9 cellular contexts compared by ENCODE assay signal in genomic region chr4:52052475-52052780, GRCh38. TPM values are rescaled to one million over a fixed set of nuclear protein-coding genes. Genes with fewer than 3 reads are reported as not detected.
DNase-seq lines count a peak whose midpoint lies in the region; ATAC-seq, FAIRE-seq and TF ChIP-seq lines count a peak whose summit lies in the region.
"Had no signal": no experiment of that assay in that cellular context is flagged by ENCODE, and none has a peak within 500 bp of the region (broad histone marks: within the 10 kb centered on the region; RNA-seq: fewer than 3 reads in every experiment).

No MANE protein-coding gene starts in this region.

- peaks cover 17% of the 10 kb centered on the region for H3K4me1 Mint-ChIP-seq in memory B cell

- H3K9me3 ChIP-seq in GM12878 (replicated peaks; ENCODE audit: control insufficient read depth, insufficient read depth, low read length), result no peaks in the 10 kb centered on the region; the same call in 2 of the 3 replicates
- H3K9me3 ChIP-seq in PC-9 (ENCODE audit: insufficient read depth, low read depth), result no peaks in the 10 kb centered on the region

- peak overlapping the region; percentile 77 for H3K4me3 Mint-ChIP-seq in memory B cell

- H3K9ac ChIP-seq in GM12878 (ENCODE audit: control insufficient read depth, insufficient read depth, low read length), result no peak overlapping the region

- H4K20me1 ChIP-seq in GM12878 (ENCODE audit: control insufficient read depth, insufficient read depth) (no peaks in the 10 kb centered on the region), PC-9 (ENCODE audit: insufficient read depth) (no peaks in the 10 kb centered on the region)

- no peak for TF ChIP-seq CTCF in GM12878 (IDR thresholded peaks at IDR 0.05 in 2 of 3, conservative IDR thresholded peaks at IDR 0.05 in 1 of 3; ENCODE audit: control insufficient read depth in 2 of 3, extremely low read depth in 1 of 3, insufficient read depth in 1 of 3, low read depth in 3 of 3, low read length in 3 of 3)
- no peak for TF ChIP-seq CTCF in PC-9 (conservative IDR thresholded peaks at IDR 0.05)

- SMC1A ChIA-PET in GM12878 (lab: Charles Lee; ENCODE audit: uncharacterized antibody, unreplicated experiment), result interaction anchor here (0.6 kb wide), 1 partner anchor 175 kb away, joined by 3 read pairs; no protein-coding TSS in a partner anchor

- H3K4me1 ChIP-seq in GM12878 (ENCODE audit: control insufficient read depth, insufficient read depth, low read length) (peaks cover 9% of the 10 kb centered on the region), PC-9 (replicated peaks; ENCODE audit: insufficient read depth) (no peaks in the 10 kb centered on the region)

- CTCF ChIA-PET in GM12878 (lab: Yijun Ruan, JAX), result interaction anchor here (0.8 to 1.0 kb wide), 2 partner anchors 17 to 157 kb away, joined by 3 to 4 read pairs; no protein-coding TSS in a partner anchor
- CTCF ChIA-PET in PC-9 (lab: Charles Lee), result no interaction called here

- intact Hi-C loops in GM12878 (cut with micrococcal nuclease; ENCODE audit: unreplicated experiment), result no loop called here
- intact Hi-C loops in PC-9 (cut with micrococcal nuclease; ENCODE audit: unreplicated experiment), result no loop called here

- no peak for TF ChIP-seq EP300 in GM12878 (IDR thresholded peaks at IDR 0.05; ENCODE audit: borderline replicate concordance in 1 of 2, control insufficient read depth in 1 of 2, low read depth in 2 of 2, low read length in 2 of 2)

- no peaks in the 10 kb centered on the region for H3F3A ChIP-seq in PC-9 (ENCODE audit: insufficient read depth, low read depth)

- BruUV-seq in GM12878 (replicated peaks; lab: Mats Ljungman, UMichigan) (no TSS peak), PC-9 (replicated peaks; lab: Mats Ljungman, UMichigan) (no TSS peak)

- no peaks in the 10 kb centered on the region for H3K9me3 Mint-ChIP-seq in memory B cell

- H3K4me3 ChIP-seq in GM12878 (peak overlapping the region; percentile 84), PC-9 (no peak overlapping the region)

- H3K9me2 ChIP-seq in PC-9 (ENCODE audit: insufficient read depth), result no peaks in the 10 kb centered on the region

- no peak for TF ChIP-seq RAD21 in GM12878 (IDR thresholded peaks at IDR 0.05; ENCODE audit: insufficient read depth, low read depth, low read length)

- ATAC-seq in GM18868 (IDR thresholded peaks at IDR 0.05; ENCODE audit: unreplicated experiment), result peak; percentile 66
- ATAC-seq in HG02852 (IDR thresholded peaks at IDR 0.05; ENCODE audit: unreplicated experiment), result peak; percentile 64
- ATAC-seq in GM12878, result peak; percentile 80
- ATAC-seq in memory B cell (ENCODE audit: low read depth), result peak; percentile 60

- H3K4me2 ChIP-seq in GM12878 (ENCODE audit: control insufficient read depth, insufficient read depth) (peak overlapping the region; percentile 98), PC-9 (no peak overlapping the region)

- RAD21 ChIA-PET in GM12878 (lab: Charles Lee; ENCODE audit: unreplicated experiment), result interaction anchor here (1.3 kb wide), 1 partner anchor 210 kb away, joined by 3 read pairs; the partner anchor contains the start of gene DCUN1D4

- POLR2A ChIA-PET in GM12878 (lab: Charles Lee) (no interaction called here), PC-9 (lab: Charles Lee; ENCODE audit: unreplicated experiment) (no interaction called here)

- H3K36me3 ChIP-seq in GM12878 (ENCODE audit: control insufficient read depth in 2 of 2, insufficient read depth in 2 of 2, low read length in 1 of 2) (no peaks in the 10 kb centered on the region), PC-9 (ENCODE audit: low read depth) (no peaks in the 10 kb centered on the region)

- no peak for TF ChIP-seq POLR2A in GM12878 (IDR thresholded peaks at IDR 0.05; ENCODE audit: low read depth, low read length)

- peak; percentile 13 for DNase-seq in GM12878 (ENCODE audit: low read depth, low spot score)
- no peak for DNase-seq in memory B cell (ENCODE audit: low spot score in 2 of 2)
- no peak for DNase-seq in islet precursor cell
- DNase-seq in PC-9, result no peak
- DNase-seq in DMS79 (lab: John Stamatoyannopoulos, UW), result no peak
- DNase-seq in EL, result no peak

- peak; percentile 64 for FAIRE-seq in GM12878 (lab: Jason Lieb, UNC)

- WGBS in GM12878 (ENCODE audit: insufficient coverage, insufficient replicate concordance, low lambda C conversion rate, missing lambda C conversion rate), result 2% methylated on average over 7 of the region's 7 CpGs

- H3K27ac ChIP-seq in GM12878 (ENCODE audit: control insufficient read depth, insufficient read depth) (no peak overlapping the region), PC-9 (no peak overlapping the region)
- H3K27ac ChIP-seq: VCaP had no signal

- no peaks in the 10 kb centered on the region for H3K36me3 Mint-ChIP-seq in memory B cell

- H3K27me3 ChIP-seq in GM12878 (replicated peaks in 1 of 2; ENCODE audit: control insufficient read depth in 2 of 2, insufficient read depth in 2 of 2, low read length in 1 of 2), result peaks cover 0 to 8% of the 10 kb centered on the region in 2 experiments; a peak in 3 of 4 replicates
- H3K27me3 ChIP-seq in PC-9 (ENCODE audit: insufficient read depth, low read depth), result no peaks in the 10 kb centered on the region

- in situ Hi-C loops in GM12878 (cut with MboI), result no loop called here

- peaks cover 19% of the 10 kb centered on the region for H3K27me3 Mint-ChIP-seq in memory B cell

- peak overlapping the region; percentile 84; the same call in 1 of the 2 replicates for H2AFZ ChIP-seq in GM12878 (ENCODE audit: control insufficient read depth, low read depth, low read length)
- H2AFZ ChIP-seq in PC-9, result no peak overlapping the region

- H3K27ac Mint-ChIP-seq in memory B cell, result no peak overlapping the region

- no peaks in the 10 kb centered on the region for H3K79me2 ChIP-seq in GM12878 (ENCODE audit: control insufficient read depth, insufficient read depth, low read length)
- no peaks in the 10 kb centered on the region for H3K79me2 ChIP-seq in PC-9 (ENCODE audit: low read depth)

TF ChIP-seq in GM12878, 131 proteins besides CTCF, POLR2A, EP300 and RAD21 (continues in another document):
- TF ChIP-seq TCF7 (IDR thresholded peaks at IDR 0.05; ENCODE audit: borderline replicate concordance), result 0 out of 2 replicates have a peak, but pooled peaks have one; percentile 11
- TF ChIP-seq EZH2 (IDR thresholded peaks at IDR 0.05; ENCODE audit: borderline replicate concordance, control insufficient read depth, low read depth, low read length), result no peak

RNA-seq across cellular contexts. Expression of gene SPATA18, which starts 1.3 kb away (rescaled TPM):
- 0.95 and 1.2 TPM in 2 replicates for total RNA-seq in GM12878 (2013; cell fraction: nucleolus; rRNA removed)
- 1.6 and 1.7 TPM in 2 replicates for total RNA-seq in GM12878 (2014; rRNA removed)
- 2.0 and 2.2 TPM in 2 replicates for total RNA-seq in GM12878 (2014; rRNA removed; fragmentation: Illumina TruSeq; extraction: Trizol)
- 2.4 and 3.5 TPM in 2 replicates for total RNA-seq in GM12878 (2021)
- polyA plus RNA-seq in GM12878 (2011; ENCODE audit: low read depth), result 0.39 TPM
- polyA plus RNA-seq in GM12878 (2011; rRNA removed), result 1.8 and 1.9 TPM in 2 replicates
- 1.5 and 1.6 TPM in 2 replicates for polyA plus RNA-seq in GM12878 (2011; cell fraction: cytosol; rRNA removed)
- polyA plus RNA-seq in GM12878 (2011; cell fraction: nucleus; rRNA removed), result 3.2 and 3.5 TPM in 2 replicates
- 0.91 and 1.3 TPM in 2 replicates for polyA plus RNA-seq in GM12878 (2012)
- 1.7 and 4.8 TPM in 2 replicates for polyA plus RNA-seq in GM12878 (2014; fragmentation: Illumina TruSeq; extraction: Trizol)
- polyA plus RNA-seq in GM12878 (2014; fragmentation: Nextera tagmentation; extraction: Ambion mirVana), result under 1 TPM; 0.39 to 0.55 TPM
- 1.9 and 2.6 TPM in 2 replicates for polyA plus RNA-seq in GM12878 (2014; rRNA removed)
- polyA plus RNA-seq in GM12878 (2016; fragmentation: Nextera tagmentation; extraction: Ambion mirVana), result 1 to 10 TPM; 4.2 to 4.5 TPM
- 1.5 and 2.0 TPM in 2 replicates for polyA minus RNA-seq in GM12878 (2011; rRNA and poly(A)+ RNA removed)
- polyA minus RNA-seq in GM12878 (2011; cell fraction: cytosol; rRNA and poly(A)+ RNA removed), result 1.1 and 1.9 TPM in 2 replicates
- 0.97 and 1.3 TPM in 2 replicates for polyA minus RNA-seq in GM12878 (2011; cell fraction: nucleus; rRNA and poly(A)+ RNA removed)
- 0.13 and 0.20 TPM in 2 replicates for total RNA-seq in PC-9 (2021)

RNA-seq across cellular contexts. Expression of gene SGCB, which starts 14.3 kb away (rescaled TPM):
- total RNA-seq in GM12878 (2013; cell fraction: nucleolus; rRNA removed), result 1.6 and 1.9 TPM in 2 replicates
- total RNA-seq in GM12878 (2014; rRNA removed), result 4.7 and 5.5 TPM in 2 replicates
- 4.9 and 5.1 TPM in 2 replicates for total RNA-seq in GM12878 (2014; rRNA removed; fragmentation: Illumina TruSeq; extraction: Trizol)
- 7.7 and 8.8 TPM in 2 replicates for total RNA-seq in GM12878 (2021)
- polyA plus RNA-seq in GM12878 (2011; ENCODE audit: low read depth), result 1.8 TPM
- polyA plus RNA-seq in GM12878 (2011; rRNA removed), result 5.1 and 6.6 TPM in 2 replicates
- 2.4 and 3.3 TPM in 2 replicates for polyA plus RNA-seq in GM12878 (2011; cell fraction: cytosol; rRNA removed)
- polyA plus RNA-seq in GM12878 (2011; cell fraction: nucleus; rRNA removed), result 1.4 and 1.7 TPM in 2 replicates
- polyA plus RNA-seq in GM12878 (2012), result 2.4 and 2.7 TPM in 2 replicates
- polyA plus RNA-seq in GM12878 (2014; fragmentation: Illumina TruSeq; extraction: Trizol), result 8.9 and 14.6 TPM in 2 replicates
- polyA plus RNA-seq in GM12878 (2014; fragmentation: Nextera tagmentation; extraction: Ambion mirVana), result 1 to 10 TPM; 7.1 to 8.1 TPM
- polyA plus RNA-seq in GM12878 (2014; rRNA removed), result 5.0 and 5.5 TPM in 2 replicates
- 10 to 100 TPM; 12.5 to 13.2 TPM for polyA plus RNA-seq in GM12878 (2016; fragmentation: Nextera tagmentation; extraction: Ambion mirVana)
- 1.7 and 3.9 TPM in 2 replicates for polyA minus RNA-seq in GM12878 (2011; rRNA and poly(A)+ RNA removed)
- polyA minus RNA-seq in GM12878 (2011; cell fraction: cytosol; rRNA and poly(A)+ RNA removed), result 0.53 and 1.9 TPM in 2 replicates
- polyA minus RNA-seq in GM12878 (2011; cell fraction: nucleus; rRNA and poly(A)+ RNA removed), result 0.36 and 0.86 TPM in 2 replicates
- total RNA-seq in PC-9 (2021), result 1.2 TPM in 2 replicates

RNA-seq across cellular contexts. Expression of gene LRRC66, which starts 32.3 kb away (rescaled TPM):
- 0.42 TPM in 1 of 2 replicates, not detected in the other for total RNA-seq in GM12878 (2013; cell fraction: nucleolus; rRNA removed)
- 0.11 and 0.17 TPM in 2 replicates for total RNA-seq in GM12878 (2014; rRNA removed)
- 0.18 TPM in 2 replicates for total RNA-seq in GM12878 (2014; rRNA removed; fragmentation: Illumina TruSeq; extraction: Trizol)
- 0.11 and 0.13 TPM in 2 replicates for total RNA-seq in GM12878 (2021)
- not detected for polyA plus RNA-seq in GM12878 (2011; ENCODE audit: low read depth)
- 0.05 and 0.09 TPM in 2 replicates for polyA plus RNA-seq in GM12878 (2011; rRNA removed)
- 0.01 and 0.05 TPM in 2 replicates for polyA plus RNA-seq in GM12878 (2011; cell fraction: cytosol; rRNA removed)
- 0.16 and 0.25 TPM in 2 replicates for polyA plus RNA-seq in GM12878 (2011; cell fraction: nucleus; rRNA removed)
- polyA plus RNA-seq in GM12878 (2012), result 0.03 TPM in 1 of 2 replicates, not detected in the other
- polyA plus RNA-seq in GM12878 (2014; fragmentation: Illumina TruSeq; extraction: Trizol), result 0.09 and 0.11 TPM in 2 replicates
- polyA plus RNA-seq in GM12878 (2014; fragmentation: Nextera tagmentation; extraction: Ambion mirVana), result under 1 TPM; 0.02 TPM
- 0.09 and 0.13 TPM in 2 replicates for polyA plus RNA-seq in GM12878 (2014; rRNA removed)
- polyA plus RNA-seq in GM12878 (2016; fragmentation: Nextera tagmentation; extraction: Ambion mirVana), result not detected
- polyA minus RNA-seq in GM12878 (2011; rRNA and poly(A)+ RNA removed), result 0.07 and 0.21 TPM in 2 replicates
- polyA minus RNA-seq in GM12878 (2011; cell fraction: cytosol; rRNA and poly(A)+ RNA removed), result not detected in 2 replicates
- polyA minus RNA-seq in GM12878 (2011; cell fraction: nucleus; rRNA and poly(A)+ RNA removed), result 0.12 TPM in 1 of 2 replicates, not detected in the other
- 0.24 TPM in 1 of 2 replicates, not detected in the other for total RNA-seq in PC-9 (2021)
